ENCODE assay signal across 25 cellular contexts in the genomic region with DNA sequence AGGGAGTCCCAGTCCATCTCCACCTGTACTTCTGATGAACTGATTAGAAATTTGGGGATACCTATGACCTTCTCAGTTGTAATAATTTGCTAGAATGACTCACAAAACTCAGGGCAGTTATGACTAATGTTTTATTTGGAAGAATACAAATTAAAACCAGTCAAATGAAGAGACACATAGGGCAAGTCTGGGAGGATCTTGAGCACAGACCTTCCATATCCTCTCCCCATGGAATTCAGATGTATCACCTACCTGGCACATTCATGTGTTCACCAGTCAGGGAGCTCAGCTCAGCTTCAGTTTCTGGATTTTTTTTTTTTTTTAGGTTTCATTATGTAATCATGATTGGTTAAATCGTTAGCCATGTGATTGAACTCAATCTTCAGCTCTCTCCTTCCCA.
"Had no signal": no experiment of that assay in that cellular context is flagged by ENCODE, and none has a peak within 500 bp of the region (broad histone marks: within the 10 kb centered on the region; RNA-seq: fewer than 3 reads in every experiment).

No MANE protein-coding gene starts in this region.

- DNase-seq: dermis blood vessel endothelial cell; effector memory CD4-positive, alpha-beta T cell; erythroblast; esophagus squamous epithelium; heart left ventricle; kidney; mesenchymal stem cell; mucosa of descending colon; naive B cell; pancreas; right lobe of liver; small intestine; stimulated activated CD4-positive, alpha-beta T cell treated with anti-CD3 and anti-CD28 coated beads, Interleukin-15, amount 100 ng/mL, for 24 hours; stimulated activated CD4-positive, alpha-beta T cell treated with anti-CD3 and anti-CD28 coated beads, Interleukin-2, amount 100 ng/mL, for 48 hours; stimulated activated naive B cell treated with anti-CD40 and anti-IgM and Interleukin-4, amounts not matched to agents 10 μg/mL and 1 μg/mL and 100 μg/mL, for 72 hours; upper lobe of left lung had no signal

- H3K27me3 ChIP-seq: esophagus squamous epithelium, gastroesophageal sphincter, heart left ventricle, hepatocyte, neutrophil, pancreas, right lobe of liver, tibial nerve, upper lobe of left lung had no signal

- H3K4me2 ChIP-seq: hepatocyte had no signal

- H3K27ac ChIP-seq: coronary artery, esophagus squamous epithelium, gastroesophageal sphincter, heart left ventricle, hepatocyte, neutrophil, pancreas, right lobe of liver, thoracic aorta, tibial nerve, upper lobe of left lung had no signal

- H3K4me3 ChIP-seq: coronary artery, esophagus squamous epithelium, gastroesophageal sphincter, heart left ventricle, hepatocyte, lung, mucosa of descending colon, pancreas, right lobe of liver, thoracic aorta, tibial nerve, upper lobe of left lung had no signal

- H2AFZ ChIP-seq: hepatocyte had no signal

- H3K79me2 ChIP-seq: hepatocyte had no signal

- H3K4me1 ChIP-seq: esophagus squamous epithelium, gastroesophageal sphincter, heart left ventricle, pancreas, right lobe of liver, tibial nerve, upper lobe of left lung had no signal

- H3K36me3 ChIP-seq: esophagus squamous epithelium, gastroesophageal sphincter, heart left ventricle, neutrophil, pancreas, right lobe of liver, thoracic aorta, tibial nerve, upper lobe of left lung had no signal

- ATAC-seq: gastroesophageal sphincter; heart left ventricle; left lobe of liver; mucosa of descending colon; natural killer cell treated with Interleukin-12 subunit alpha and Interleukin-12 subunit beta and Interleukin-15 and Interleukin-18, amount 100 ng/mL, for 72 hours; pancreas; right lobe of liver; stimulated activated naive B cell treated with anti-CD40 and anti-IgM and Interleukin-4, amounts not matched to agents 10 μg/mL and 1 μg/mL and 100 μg/mL, for 72 hours had no signal

- H3K9me3 ChIP-seq: esophagus squamous epithelium, gastroesophageal sphincter, heart left ventricle, mucosa of descending colon, neutrophil, pancreas, right lobe of liver, thoracic aorta, tibial nerve, upper lobe of left lung had no signal
